In the genomic region with DNA sequence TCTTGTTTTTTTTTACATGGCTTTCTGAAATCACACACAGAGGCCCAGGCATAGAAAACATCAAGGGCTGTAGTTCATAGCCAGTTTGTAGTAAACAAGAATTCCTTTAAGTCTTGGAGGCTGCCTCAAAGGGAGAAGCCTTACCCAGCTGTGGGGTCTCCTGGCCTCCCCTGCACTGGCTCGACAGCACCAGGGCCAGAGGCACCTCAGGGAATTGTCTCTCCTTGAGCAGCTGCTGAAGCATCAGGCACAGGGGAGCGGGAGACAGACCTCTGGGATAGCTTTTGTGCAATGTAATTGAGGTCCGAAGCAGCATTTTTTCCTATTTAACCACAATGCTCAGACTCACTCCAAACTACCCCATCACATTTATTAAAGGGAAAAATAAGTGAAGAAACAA, we compare ENCODE assay signal across 27 cellular contexts.
"Had no signal": no experiment of that assay in that cellular context is flagged by ENCODE, and none has a peak within 500 bp of the region (broad histone marks: within the 10 kb centered on the region; RNA-seq: fewer than 3 reads in every experiment).

No MANE protein-coding gene starts in this region.

- H3K27ac ChIP-seq: ascending aorta, breast epithelium, cardiac muscle cell, colonic mucosa, heart left ventricle had no signal

- H3K36me3 Mint-ChIP-seq: activated naive CD4-positive, alpha-beta T cell treated with anti-CD3 and anti-CD28 coated beads, Interleukin-2, amount 10 ng/mL, durations not matched to agents 7 days and 5 days; activated naive CD4-positive, alpha-beta T cell treated with anti-CD3 and anti-CD28 coated beads, Interleukin-2, amount 50 U/mL, for 72 hours; activated naive CD8-positive, alpha-beta T cell treated with anti-CD3 and anti-CD28 coated beads, Interleukin-2, amount 10 ng/mL, durations not matched to agents 7 days and 5 days; brain had no signal

- H3K27me3 ChIP-seq: ascending aorta, breast epithelium, cardiac muscle cell, colonic mucosa, heart left ventricle had no signal

- H3K4me3 Mint-ChIP-seq: activated CD4-positive, alpha-beta memory T cell treated with anti-CD3 and anti-CD28 coated beads, Interleukin-2, amount 10 ng/mL, durations not matched to agents 7 days and 5 days; activated CD4-positive, alpha-beta T cell treated with anti-CD3 and anti-CD28 coated beads, Interleukin-2, amount 10 ng/mL, durations not matched to agents 7 days and 5 days; activated naive CD4-positive, alpha-beta T cell treated with anti-CD3 and anti-CD28 coated beads, Interleukin-2, amount 10 ng/mL, durations not matched to agents 7 days and 5 days; activated naive CD8-positive, alpha-beta T cell treated with anti-CD3 and anti-CD28 coated beads, Interleukin-2, amount 10 ng/mL, durations not matched to agents 7 days and 5 days; activated T-cell treated with anti-CD3 and anti-CD28 coated beads, Interleukin-2, amount 50 U/mL, for 24 hours; activated T-cell treated with anti-CD3 and anti-CD28 coated beads, Interleukin-2, amount 50 U/mL, for 72 hours; brain; endodermal cell had no signal

- H3K27ac Mint-ChIP-seq: activated CD4-positive, alpha-beta memory T cell treated with anti-CD3 and anti-CD28 coated beads, Interleukin-2, amount 10 ng/mL, durations not matched to agents 7 days and 5 days; activated CD4-positive, alpha-beta T cell treated with anti-CD3 and anti-CD28 coated beads, Interleukin-2, amount 10 ng/mL, durations not matched to agents 7 days and 5 days; activated naive CD4-positive, alpha-beta T cell treated with anti-CD3 and anti-CD28 coated beads, Interleukin-2, amount 10 ng/mL, durations not matched to agents 7 days and 5 days; activated naive CD4-positive, alpha-beta T cell treated with anti-CD3 and anti-CD28 coated beads, Interleukin-2, amount 50 U/mL, for 72 hours; activated naive CD8-positive, alpha-beta T cell treated with anti-CD3 and anti-CD28 coated beads, Interleukin-2, amount 10 ng/mL, durations not matched to agents 7 days and 5 days; activated T-cell treated with anti-CD3 and anti-CD28 coated beads, Interleukin-2, amount 50 U/mL, for 24 hours; activated T-cell treated with anti-CD3 and anti-CD28 coated beads, Interleukin-2, amount 50 U/mL, for 72 hours; brain; endodermal cell had no signal

- ATAC-seq: activated naive CD4-positive, alpha-beta T cell treated with anti-CD3 and anti-CD28 coated beads, Interleukin-2, amount 50 U/mL, for 72 hours; activated T-cell treated with anti-CD3 and anti-CD28 coated beads, Interleukin-2, amount 50 U/mL, for 72 hours; esophagus mucosa; heart left ventricle had no signal

- H3K4me3 ChIP-seq: ascending aorta, breast epithelium, cardiac muscle cell, colonic mucosa, heart left ventricle had no signal

- H3K9me3 Mint-ChIP-seq: activated CD4-positive, alpha-beta memory T cell treated with anti-CD3 and anti-CD28 coated beads, Interleukin-2, amount 10 ng/mL, durations not matched to agents 7 days and 5 days; activated CD4-positive, alpha-beta T cell treated with anti-CD3 and anti-CD28 coated beads, Interleukin-2, amount 10 ng/mL, durations not matched to agents 7 days and 5 days; activated naive CD4-positive, alpha-beta T cell treated with anti-CD3 and anti-CD28 coated beads, Interleukin-2, amount 10 ng/mL, durations not matched to agents 7 days and 5 days; activated naive CD4-positive, alpha-beta T cell treated with anti-CD3 and anti-CD28 coated beads, Interleukin-2, amount 50 U/mL, for 72 hours; activated naive CD8-positive, alpha-beta T cell treated with anti-CD3 and anti-CD28 coated beads, Interleukin-2, amount 10 ng/mL, durations not matched to agents 7 days and 5 days; activated T-cell treated with anti-CD3 and anti-CD28 coated beads, Interleukin-2, amount 50 U/mL, for 24 hours; activated T-cell treated with anti-CD3 and anti-CD28 coated beads, Interleukin-2, amount 50 U/mL, for 72 hours; endodermal cell had no signal

- H3K36me3 ChIP-seq: ascending aorta, breast epithelium, cardiac muscle cell, colonic mucosa, heart left ventricle had no signal

- H3K9me3 ChIP-seq: ascending aorta, breast epithelium, colonic mucosa, heart left ventricle had no signal

- H3K4me1 Mint-ChIP-seq: activated CD4-positive, alpha-beta T cell treated with anti-CD3 and anti-CD28 coated beads, Interleukin-2, amount 10 ng/mL, durations not matched to agents 7 days and 5 days; activated naive CD4-positive, alpha-beta T cell treated with anti-CD3 and anti-CD28 coated beads, Interleukin-2, amount 10 ng/mL, durations not matched to agents 7 days and 5 days; activated naive CD8-positive, alpha-beta T cell treated with anti-CD3 and anti-CD28 coated beads, Interleukin-2, amount 10 ng/mL, durations not matched to agents 7 days and 5 days; endodermal cell had no signal

- H3K4me1 ChIP-seq: ascending aorta, breast epithelium, colonic mucosa, heart left ventricle had no signal

- DNase-seq: activated CD4-positive, alpha-beta memory T cell treated with anti-CD3 and anti-CD28 coated beads, Interleukin-2, amount 10 ng/mL, durations not matched to agents 7 days and 5 days; activated CD4-positive, alpha-beta T cell treated with anti-CD3 and anti-CD28 coated beads for 1 hour; activated CD4-positive, alpha-beta T cell treated with anti-CD3 and anti-CD28 coated beads for 4 hours; activated CD4-positive, alpha-beta T cell treated with anti-CD3 and anti-CD28 coated beads, Interleukin-2, amount 10 ng/mL, durations not matched to agents 7 days and 5 days; activated CD4-positive, alpha-beta T cell treated with anti-CD3 and anti-CD28 coated beads, Interleukin-2, amount 50 U/mL, for 4 hours; activated CD8-positive, alpha-beta memory T cell treated with anti-CD3 and anti-CD28 coated beads, Interleukin-2, amount 50 U/mL, for 48 hours; activated gamma-delta T cell; activated naive CD4-positive, alpha-beta T cell; activated naive CD4-positive, alpha-beta T cell treated with anti-CD3 and anti-CD28 coated beads, Interleukin-2, amount 10 ng/mL, durations not matched to agents 7 days and 5 days; activated naive CD8-positive, alpha-beta T cell treated with anti-CD3 and anti-CD28 coated beads, Interleukin-2, amount 10 ng/mL, durations not matched to agents 7 days and 5 days; activated T-cell treated with anti-CD3 and anti-CD28 coated beads for 4 hours; activated T-cell treated with anti-CD3 and anti-CD28 coated beads, Interleukin-2, amount 50 U/mL, for 24 hours; activated T-cell treated with anti-CD3 and anti-CD28 coated beads, Interleukin-2, amount 50 U/mL, for 72 hours; central memory CD4-positive, alpha-beta T cell; cerebellar nuclear complex; colonic mucosa; effector CD8-positive, alpha-beta T cell; endodermal cell; foreskin fibroblast; heart left ventricle; hypothalamus had no signal
